8 cellular contexts compared by ENCODE assay signal in the genomic region with DNA sequence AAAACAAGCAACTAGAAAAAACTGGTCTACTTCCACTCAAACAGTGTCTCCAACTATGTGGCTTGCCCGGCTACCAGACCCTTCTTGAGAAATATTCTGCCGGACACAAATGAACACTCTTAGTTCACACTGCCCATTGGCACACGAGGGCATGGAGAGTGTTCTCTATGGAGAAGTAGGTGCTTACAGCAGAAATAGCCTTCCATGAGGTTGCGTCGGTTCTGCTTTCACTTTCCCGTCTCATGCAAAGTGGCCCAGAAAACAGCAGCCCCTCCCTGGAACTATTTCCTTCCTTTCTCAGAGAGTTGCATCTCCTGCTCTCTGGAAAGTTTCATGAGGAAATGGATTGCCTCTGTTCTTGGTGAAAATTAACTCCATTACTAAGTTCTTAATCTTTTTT. TPM values are rescaled to one million over a fixed set of nuclear protein-coding genes. Genes with fewer than 3 reads are reported as not detected.
A peak's percentile ranks its signal among the peaks of the same experiment; 100 is the strongest.
DNase-seq lines count a peak whose midpoint lies in the region; ATAC-seq and TF ChIP-seq lines count a peak whose summit lies in the region.

No MANE protein-coding gene starts in this region.

- no peaks in the 10 kb centered on the region for H3K36me3 Mint-ChIP-seq in activated CD4-positive, alpha-beta T cell treated with anti-CD3 and anti-CD28 coated beads, Interleukin-2, amount 10 ng/mL, durations not matched to agents 24 days and 14 days (ENCODE audit: low read depth)

- H3K27ac Mint-ChIP-seq in activated CD4-positive, alpha-beta T cell treated with anti-CD3 and anti-CD28 coated beads, Interleukin-2, amount 10 ng/mL, durations not matched to agents 24 days and 14 days = peak overlapping the region; percentile 73

- POLR2A ChIA-PET in OCI-LY7 (lab: Charles Lee) = interaction anchor here (0.6 to 3.4 kb wide), 5 partner anchors 10 to 1464 kb away, joined by 4 to 18 read pairs (median 4); partner anchors contain the start of genes HLA-DPA1 and HLA-DPB1

- peaks cover 2% of the 10 kb centered on the region for H3K27me3 Mint-ChIP-seq in activated CD4-positive, alpha-beta T cell treated with anti-CD3 and anti-CD28 coated beads, Interleukin-2, amount 10 ng/mL, durations not matched to agents 24 days and 14 days

- no peaks in the 10 kb centered on the region for H3K79me2 ChIP-seq in OCI-LY7 (ENCODE audit: insufficient read depth, low read depth, low read length)

- no peaks in the 10 kb centered on the region for H3K9me2 ChIP-seq in OCI-LY7 (ENCODE audit: insufficient read depth, low read length)

- CTCF ChIA-PET in OCI-LY7 (lab: Charles Lee; ENCODE audit: unreplicated experiment) = interaction anchor here (1.9 kb wide), 1 partner anchor 10 kb away, joined by 8 read pairs; no protein-coding TSS in a partner anchor

- peaks cover 29% of the 10 kb centered on the region for H3K4me1 Mint-ChIP-seq in activated CD4-positive, alpha-beta T cell treated with anti-CD3 and anti-CD28 coated beads, Interleukin-2, amount 10 ng/mL, durations not matched to agents 24 days and 14 days

- H3K36me3 ChIP-seq in prostate gland (no peaks in the 10 kb centered on the region), OCI-LY7 (ENCODE audit: insufficient read depth, low read length) (no peaks in the 10 kb centered on the region)

- DNase-seq in DMS79 treated with DMSO at 0.1 percent for 48 hours (lab: John Stamatoyannopoulos, UW) (peak; percentile 22), DMS79 (lab: John Stamatoyannopoulos, UW) (no peak), fibroblast of the aortic adventitia (ENCODE audit: low read depth) (peak; percentile 62), prostate gland (ENCODE audit: low spot score) (peak; percentile 36), OCI-LY7 (ENCODE audit: low spot score) (no peak)
- DNase-seq in activated CD4-positive, alpha-beta T cell treated with anti-CD3 and anti-CD28 coated beads, Interleukin-2, amount 10 ng/mL, durations not matched to agents 24 days and 14 days = peak; percentile 88

- H3K4me3 ChIP-seq in fibroblast of the aortic adventitia (ENCODE audit: low read depth, low read length) (peak overlapping the region; percentile 45), prostate gland (no peak overlapping the region), OCI-LY7 (ENCODE audit: low read depth, low read length, poor library complexity, severe bottlenecking) (no peak overlapping the region)

- H2AFZ ChIP-seq in OCI-LY7 (ENCODE audit: low read length) = no peak overlapping the region; the same call in 1 of the 2 replicates

- intact Hi-C loops in activated CD4-positive, alpha-beta T cell treated with anti-CD3 and anti-CD28 coated beads, Interleukin-2, amount 10 ng/mL, durations not matched to agents 24 days and 14 days (cut with micrococcal nuclease) = loop anchor here (2.0 to 5.0 kb wide), 2 partner anchors 56 to 557 kb away; partner anchors contain the start of gene HLA-DPB1
- intact Hi-C loops in prostate gland (cut with DNase I) (loop anchor here (10.0 kb wide), 1 partner anchor 126 kb away; no protein-coding TSS in a partner anchor), OCI-LY7 (cut with micrococcal nuclease; ENCODE audit: unreplicated experiment) (loop anchor here (5.0 kb wide), 1 partner anchor 128 kb away; no protein-coding TSS in a partner anchor)

- H3K4me1 ChIP-seq in prostate gland (replicated peaks) (no peaks in the 10 kb centered on the region), OCI-LY7 (ENCODE audit: insufficient read depth, low read length, poor library complexity, severe bottlenecking) (peaks cover 14% of the 10 kb centered on the region)

- 25% methylated on average over 6 of the region's 6 CpGs for WGBS in prostate gland

- H3K4me3 Mint-ChIP-seq in activated CD4-positive, alpha-beta T cell treated with anti-CD3 and anti-CD28 coated beads, Interleukin-2, amount 10 ng/mL, durations not matched to agents 24 days and 14 days = peak overlapping the region; percentile 73

- no peaks in the 10 kb centered on the region for H4K20me1 ChIP-seq in OCI-LY7 (ENCODE audit: insufficient read depth, low read length)

- peak overlapping the region; percentile 50 to 58 for H3K27ac ChIP-seq in prostate gland
- H3K27ac ChIP-seq in OCI-LY7 (ENCODE audit: low read depth, low read length, poor library complexity, severe bottlenecking) = no peak overlapping the region

- ATAC-seq in HG03280 (IDR thresholded peaks at IDR 0.05; ENCODE audit: unreplicated experiment) (peak; percentile 69), HG03521 (IDR thresholded peaks at IDR 0.05; ENCODE audit: unreplicated experiment) (no peak)

- no peaks in the 10 kb centered on the region for H3K27me3 ChIP-seq in prostate gland (replicated peaks; ENCODE audit: insufficient read depth)

- H3K9me3 Mint-ChIP-seq in activated CD4-positive, alpha-beta T cell treated with anti-CD3 and anti-CD28 coated beads, Interleukin-2, amount 10 ng/mL, durations not matched to agents 24 days and 14 days = no peaks in the 10 kb centered on the region

- H3K4me2 ChIP-seq in OCI-LY7 (ENCODE audit: low read length) = no peak overlapping the region; the same call in 1 of the 2 replicates

- TF ChIP-seq CTCF in fibroblast of the aortic adventitia (IDR thresholded peaks at IDR 0.05; ENCODE audit: insufficient read depth, low read length) (no peak), prostate gland (IDR thresholded peaks at IDR 0.05) (no peak), OCI-LY7 (conservative IDR thresholded peaks at IDR 0.05; ENCODE audit: low read length) (no peak)

- H3K9me3 ChIP-seq in prostate gland = no peaks in the 10 kb centered on the region
- H3K9me3 ChIP-seq in OCI-LY7 (ENCODE audit: low read length) = no peaks in the 10 kb centered on the region

- no peak for TF ChIP-seq POLR2A in prostate gland (IDR thresholded peaks at IDR 0.05)

- BruUV-seq in OCI-LY7 (replicated peaks; lab: Mats Ljungman, UMichigan) = no TSS peak

RNA-seq across cellular contexts. Expression of gene HLA-DOA, which starts 9.5 kb away (rescaled TPM):
- 0.21 and 0.38 TPM in 2 replicates for total RNA-seq in activated CD4-positive, alpha-beta T cell treated with anti-CD3 and anti-CD28 coated beads, Interleukin-2, amount 10 ng/mL, durations not matched to agents 24 days and 14 days
- total RNA-seq in fibroblast of the aortic adventitia (ENCODE audit: low replicate concordance) = not detected in 2 replicates
- total RNA-seq in prostate gland = 10 to 100 TPM in 1 of 2 donors, 1 to 10 TPM in 1; 7.2 to 14.6 TPM
- total RNA-seq in OCI-LY7 (2014; rRNA removed; shearing (Covaris generic)) = 60.3 and 78.3 TPM in 2 replicates
- 55.0 and 65.4 TPM in 2 replicates for total RNA-seq in OCI-LY7 (2022)

RNA-seq across cellular contexts. Expression of gene BRD2, which starts 50.5 kb away (rescaled TPM):
- 320 TPM in 2 replicates for total RNA-seq in activated CD4-positive, alpha-beta T cell treated with anti-CD3 and anti-CD28 coated beads, Interleukin-2, amount 10 ng/mL, durations not matched to agents 24 days and 14 days
- total RNA-seq in fibroblast of the aortic adventitia (ENCODE audit: low replicate concordance) (145 and 157 TPM in 2 replicates), prostate gland (100 to 1,000 TPM; 153 to 252 TPM), OCI-LY7 (2022) (326 and 361 TPM in 2 replicates)
- total RNA-seq in OCI-LY7 (2014; rRNA removed; shearing (Covaris generic)) = 236 and 237 TPM in 2 replicates

RNA-seq across cellular contexts. Expression of gene HLA-DPA1, which starts 54.5 kb away (rescaled TPM):
- total RNA-seq in activated CD4-positive, alpha-beta T cell treated with anti-CD3 and anti-CD28 coated beads, Interleukin-2, amount 10 ng/mL, durations not matched to agents 24 days and 14 days = 38.5 and 42.6 TPM in 2 replicates
- total RNA-seq in fibroblast of the aortic adventitia (ENCODE audit: low replicate concordance) (0.18 and 1.8 TPM in 2 replicates), prostate gland (10 to 100 TPM; 69.5 to 73.7 TPM), OCI-LY7 (2022) (253 and 256 TPM in 2 replicates)
- total RNA-seq in OCI-LY7 (2014; rRNA removed; shearing (Covaris generic)) = 306 and 388 TPM in 2 replicates

RNA-seq across cellular contexts. Expression of gene HLA-DPB1, which starts 56.9 kb away (rescaled TPM):
- total RNA-seq in activated CD4-positive, alpha-beta T cell treated with anti-CD3 and anti-CD28 coated beads, Interleukin-2, amount 10 ng/mL, durations not matched to agents 24 days and 14 days = 4.7 and 6.2 TPM in 2 replicates
- total RNA-seq in fibroblast of the aortic adventitia (ENCODE audit: low replicate concordance) (0.27 and 3.8 TPM in 2 replicates), prostate gland (10 to 100 TPM; 51.6 to 57.5 TPM), OCI-LY7 (2022) (74.5 and 78.5 TPM in 2 replicates)
- total RNA-seq in OCI-LY7 (2014; rRNA removed; shearing (Covaris generic)) = 117 and 139 TPM in 2 replicates

Comparison
In these comparisons a context has a peak if more than half of its experiments do, and no peak if none do; other contexts are left out.
1. DNase-seq: peak in DMS79 treated with DMSO at 0.1 percent for 48 hours (single experiment), activated CD4-positive, alpha-beta T cell treated with anti-CD3 and anti-CD28 coated beads, Interleukin-2, amount 10 ng/mL, durations not matched to agents 24 days and 14 days (single experiment), fibroblast of the aortic adventitia (single experiment) and prostate gland (single experiment); none in DMS79 (single experiment) and OCI-LY7 (single experiment).
2. RNA of gene HLA-DPA1, which starts 54.5 kb away (total RNA-seq): 253 to 388 TPM in OCI-LY7, 69.5 to 73.7 TPM in prostate gland and 38.5 to 42.6 TPM in activated CD4-positive, alpha-beta T cell treated with anti-CD3 and anti-CD28 coated beads, Interleukin-2, amount 10 ng/mL, durations not matched to agents 24 days and 14 days; 0.18 to 1.8 TPM in fibroblast of the aortic adventitia; every median in the first group is over 10 times any median in the second.